8 cellular contexts compared by ENCODE assay signal in genomic region chr17:12021604-12022003, GRCh38. TPM values are rescaled to one million over a fixed set of nuclear protein-coding genes. Genes with fewer than 3 reads are reported as not detected.
DNase-seq lines count a peak whose midpoint lies in the region; ATAC-seq and TF ChIP-seq lines count a peak whose summit lies in the region.

No MANE protein-coding gene starts in this region.

- no peak for TF ChIP-seq CTCF in activated CD8-positive, alpha-beta T cell treated with anti-CD3 and anti-CD28 coated beads for 36 hours (IDR thresholded peaks at IDR 0.05)
- no peak for TF ChIP-seq CTCF in suprapubic skin (IDR thresholded peaks at IDR 0.05)

- POLR2A ChIA-PET in activated CD4-positive, alpha-beta T cell treated with anti-CD3 and anti-CD28 coated beads for 36 hours (lab: Charles Lee) = interaction anchor here (1.8 kb wide), 1 partner anchor 24 kb away, joined by 5 read pairs; the partner anchor contains the start of gene ZNF18
- POLR2A ChIA-PET in activated CD8-positive, alpha-beta T cell treated with anti-CD3 and anti-CD28 coated beads for 36 hours (lab: Charles Lee) = interaction anchor here (1.0 to 2.3 kb wide), 4 partner anchors 9 to 24 kb away, joined by 3 to 11 read pairs (median 4); partner anchors contain the start of gene ZNF18

- H3K36me3 Mint-ChIP-seq in activated CD4-positive, alpha-beta T cell treated with anti-CD3 and anti-CD28 coated beads for 36 hours (ENCODE audit: low read depth) = peaks cover 2% of the 10 kb centered on the region
- peaks cover 6% of the 10 kb centered on the region for H3K36me3 Mint-ChIP-seq in activated CD8-positive, alpha-beta T cell treated with anti-CD3 and anti-CD28 coated beads for 36 hours (ENCODE audit: low read depth)
- no peaks in the 10 kb centered on the region for H3K36me3 Mint-ChIP-seq in immature natural killer cell

- H3K27ac ChIP-seq in suprapubic skin = peak overlapping the region; percentile 92

- no peaks in the 10 kb centered on the region for H3K9me3 ChIP-seq in suprapubic skin

- no peaks in the 10 kb centered on the region for H3K9me3 Mint-ChIP-seq in activated CD4-positive, alpha-beta T cell treated with anti-CD3 and anti-CD28 coated beads for 36 hours (ENCODE audit: low read depth)
- no peaks in the 10 kb centered on the region for H3K9me3 Mint-ChIP-seq in activated CD8-positive, alpha-beta T cell treated with anti-CD3 and anti-CD28 coated beads for 36 hours
- H3K9me3 Mint-ChIP-seq in immature natural killer cell = no peaks in the 10 kb centered on the region

- intact Hi-C loops in activated CD4-positive, alpha-beta T cell treated with anti-CD3 and anti-CD28 coated beads for 36 hours (cut with DNase I, micrococcal nuclease) = loop anchor here in 1 of 2 experiments (5.0 to 10.0 kb wide), 2 partner anchors 993 to 1324 kb away; partner anchors contain the start of genes ADPRM, ELAC2 and SCO1
- intact Hi-C loops in activated CD8-positive, alpha-beta T cell treated with anti-CD3 and anti-CD28 coated beads for 36 hours (cut with micrococcal nuclease) = no loop called here

- DNase-seq in activated CD4-positive, alpha-beta T cell treated with anti-CD3 and anti-CD28 coated beads for 36 hours = no peak
- DNase-seq in activated CD4-positive, alpha-beta T cell treated with anti-CD3 and anti-CD28 coated beads, Interleukin-2, amount 50 U/mL, for 1 hour = no peak
- no peak for DNase-seq in activated CD8-positive, alpha-beta T cell treated with anti-CD3 and anti-CD28 coated beads for 36 hours
- DNase-seq in immature natural killer cell = no peak
- no peak for DNase-seq in suprapubic skin (ENCODE audit: low spot score in 2 of 2)
- DNase-seq in amygdala (lab: John Stamatoyannopoulos, UW) = no peak

- H3K4me1 ChIP-seq in suprapubic skin = peaks cover 52% of the 10 kb centered on the region

- no peaks in the 10 kb centered on the region for H3K27me3 ChIP-seq in suprapubic skin

- CTCF ChIA-PET in activated CD4-positive, alpha-beta T cell treated with anti-CD3 and anti-CD28 coated beads for 36 hours (lab: Charles Lee) = interaction anchor here (1.0 kb wide), 1 partner anchor 10 kb away, joined by 5 read pairs; no protein-coding TSS in a partner anchor
- CTCF ChIA-PET in activated CD8-positive, alpha-beta T cell treated with anti-CD3 and anti-CD28 coated beads for 36 hours (lab: Charles Lee) = interaction anchor here (1.0 kb wide), 1 partner anchor 12 kb away, joined by 3 read pairs; no protein-coding TSS in a partner anchor

- TF ChIP-seq EP300 in suprapubic skin (IDR thresholded peaks at IDR 0.05) = no peak

- WGBS in suprapubic skin = 3% methylated on average over 3 of the region's 3 CpGs

- peak overlapping the region; percentile 58 for H3K27ac Mint-ChIP-seq in activated CD4-positive, alpha-beta T cell treated with anti-CD3 and anti-CD28 coated beads for 36 hours
- peak overlapping the region; percentile 77 for H3K27ac Mint-ChIP-seq in activated CD8-positive, alpha-beta T cell treated with anti-CD3 and anti-CD28 coated beads for 36 hours
- H3K27ac Mint-ChIP-seq in immature natural killer cell = peak overlapping the region; percentile 66 to 83 (median 70)

- no peak for ATAC-seq in activated CD4-positive, alpha-beta T cell treated with anti-CD3 and anti-CD28 coated beads for 36 hours
- ATAC-seq in activated CD8-positive, alpha-beta T cell treated with anti-CD3 and anti-CD28 coated beads for 36 hours = no peak
- ATAC-seq in GM18867 (IDR thresholded peaks at IDR 0.05; ENCODE audit: unreplicated experiment) (no peak), HG03280 (IDR thresholded peaks at IDR 0.05; ENCODE audit: unreplicated experiment) (no peak)

- TF ChIP-seq POLR2A in suprapubic skin (IDR thresholded peaks at IDR 0.05) = no peak

- peak overlapping the region; percentile 73 for H3K4me3 Mint-ChIP-seq in activated CD4-positive, alpha-beta T cell treated with anti-CD3 and anti-CD28 coated beads for 36 hours
- peak overlapping the region; percentile 80 for H3K4me3 Mint-ChIP-seq in activated CD8-positive, alpha-beta T cell treated with anti-CD3 and anti-CD28 coated beads for 36 hours
- H3K4me3 Mint-ChIP-seq in immature natural killer cell = peak overlapping the region; percentile 77 to 84 (median 83)

- peak overlapping the region; percentile 99 for H3K4me3 ChIP-seq in suprapubic skin

- no peaks in the 10 kb centered on the region for H3K36me3 ChIP-seq in suprapubic skin

- peaks cover 2% of the 10 kb centered on the region for H3K27me3 Mint-ChIP-seq in activated CD4-positive, alpha-beta T cell treated with anti-CD3 and anti-CD28 coated beads for 36 hours
- no peaks in the 10 kb centered on the region for H3K27me3 Mint-ChIP-seq in activated CD8-positive, alpha-beta T cell treated with anti-CD3 and anti-CD28 coated beads for 36 hours
- peaks cover 2% of the 10 kb centered on the region in 3 donors for H3K27me3 Mint-ChIP-seq in immature natural killer cell (ENCODE audit: low read depth in 3 of 3)

- peaks cover 59% of the 10 kb centered on the region for H3K4me1 Mint-ChIP-seq in activated CD4-positive, alpha-beta T cell treated with anti-CD3 and anti-CD28 coated beads for 36 hours
- H3K4me1 Mint-ChIP-seq in activated CD8-positive, alpha-beta T cell treated with anti-CD3 and anti-CD28 coated beads for 36 hours (ENCODE audit: low read depth) = peaks cover 49% of the 10 kb centered on the region
- peaks cover 35 to 51% of the 10 kb centered on the region in 2 donors for H3K4me1 Mint-ChIP-seq in immature natural killer cell

RNA-seq across cellular contexts. Expression of gene MAP2K4, which starts 0.9 kb away (rescaled TPM):
- total RNA-seq in activated CD4-positive, alpha-beta T cell treated with anti-CD3 and anti-CD28 coated beads for 36 hours = 10 to 100 TPM; 30.1 to 36.2 TPM
- total RNA-seq in activated CD8-positive, alpha-beta T cell treated with anti-CD3 and anti-CD28 coated beads for 36 hours = 10 to 100 TPM; 45.6 to 49.0 TPM
- polyA plus RNA-seq in immature natural killer cell = 10 to 100 TPM; 21.2 to 29.5 (median 26.2) TPM
- 10 to 100 TPM; 29.3 to 35.7 (median 32.3) TPM for total RNA-seq in suprapubic skin

RNA-seq across cellular contexts. Expression of gene ZNF18, which starts 24.3 kb away (rescaled TPM):
- total RNA-seq in activated CD4-positive, alpha-beta T cell treated with anti-CD3 and anti-CD28 coated beads for 36 hours = 1 to 10 TPM; 7.3 to 7.4 TPM
- total RNA-seq in activated CD8-positive, alpha-beta T cell treated with anti-CD3 and anti-CD28 coated beads for 36 hours = 10 to 100 TPM in 1 of 2 experiments, 1 to 10 TPM in 1; 8.9 to 10.2 TPM
- 10 to 100 TPM in 1 of 3 donors, 1 to 10 TPM in 2; 4.4 to 10.6 (median 8.2) TPM for polyA plus RNA-seq in immature natural killer cell
- 10 to 100 TPM in 3 of 4 donors, 1 to 10 TPM in 1; 8.3 to 16.6 (median 11.4) TPM for total RNA-seq in suprapubic skin
